30 cellular contexts compared by ENCODE assay signal in genomic region chr6:24780206-24780605, GRCh38. TPM values are rescaled to one million over a fixed set of nuclear protein-coding genes. Genes with fewer than 3 reads are reported as not detected.
DNase-seq lines count a peak whose midpoint lies in the region; ATAC-seq, FAIRE-seq and TF ChIP-seq lines count a peak whose summit lies in the region.
"Had no signal": no experiment of that assay in that cellular context is flagged by ENCODE, and none has a peak within 500 bp of the region (broad histone marks: within the 10 kb centered on the region; RNA-seq: fewer than 3 reads in every experiment).

No MANE protein-coding gene starts in this region.

- H3K79me2 ChIP-seq in astrocyte (ENCODE audit: insufficient read depth, low read length), result peaks cover 56% of the 10 kb centered on the region

- POLR2A ChIA-PET in MCF 10A (lab: Yijun Ruan, JAX), result interaction anchor here (1.0 to 2.6 kb wide), 5 partner anchors 27 to 237 kb away, joined by 3 to 10 read pairs (median 4); no protein-coding TSS in a partner anchor

- H3K4me2 ChIP-seq in astrocyte (ENCODE audit: low read length), result no peak overlapping the region
- H3K4me2 ChIP-seq: GM23338 had no signal

- DNase-seq in MCF 10A (ENCODE audit: unreplicated experiment) (no peak), breast epithelium (ENCODE audit: low spot score in 2 of 2) (no peak), astrocyte (ENCODE audit: low read depth) (peak; percentile 57), memory B cell (ENCODE audit: low spot score in 2 of 2) (no peak), type B pancreatic cell (ENCODE audit: extremely low spot score, unreplicated experiment) (no peak), MV-4-11 (lab: John Stamatoyannopoulos, UW) (no peak)
- no peak for DNase-seq in stimulated activated naive CD8-positive, alpha-beta T cell treated with anti-CD3 and anti-CD28 coated beads, Interleukin-15, amount 100 ng/mL, for 72 hours
- DNase-seq: activated CD4-positive, alpha-beta T cell treated with anti-CD3 and anti-CD28 coated beads for 1 hour; activated CD8-positive, alpha-beta memory T cell treated with anti-CD3 and anti-CD28 coated beads for 24 hours; activated naive CD4-positive, alpha-beta T cell treated with anti-CD3 and anti-CD28 coated beads, Interleukin-2, amount 50 U/mL, for 16 hours; activated T-cell treated with anti-CD3 and anti-CD28 coated beads, Interleukin-2, amount 50 U/mL, for 48 hours; BE2C; COR-L47; endodermal cell; left ventricle myocardium inferior; NCI-H1105; NCI-H2081 treated with DMSO at 0.1 percent for 48 hours; NCI-H510A; retina; stimulated activated CD8-positive, alpha-beta memory T cell treated with anti-CD3 and anti-CD28 coated beads, Interleukin-4, amount 100 ng/mL, for 48 hours; substantia nigra had no signal

- H3K4me1 ChIP-seq in breast epithelium (no peaks in the 10 kb centered on the region), astrocyte (ENCODE audit: insufficient read depth, low read length) (peaks cover 3% of the 10 kb centered on the region)

- H3K4me3 ChIP-seq in breast epithelium (no peak overlapping the region), astrocyte (ENCODE audit: insufficient read depth, low read depth, low read length) (no peak overlapping the region)
- H3K4me3 ChIP-seq: ascending aorta, GM23338, K562, left ventricle myocardium inferior, SK-N-MC had no signal

- H3K9me3 ChIP-seq in breast epithelium (no peaks in the 10 kb centered on the region), astrocyte (ENCODE audit: insufficient read depth, low read depth, low read length) (no peaks in the 10 kb centered on the region)
- H3K9me3 ChIP-seq: ascending aorta, BE2C, left ventricle myocardium inferior had no signal

- H2AFZ ChIP-seq in astrocyte (ENCODE audit: low read depth, low read length), result no peak overlapping the region
- H2AFZ ChIP-seq: GM23338 had no signal

- intact Hi-C loops in MCF 10A (cut with micrococcal nuclease), result no loop called here
- intact Hi-C loops in breast epithelium (cut with DNase I; ENCODE audit: low total_unique reads), result no loop called here

- no peak for FAIRE-seq in astrocyte (lab: Jason Lieb, UNC)
- FAIRE-seq: K562, urothelium cell line had no signal

- BruUV-seq in MCF 10A (replicated peaks; lab: Mats Ljungman, UMichigan), result no TSS peak

- H3K36me3 ChIP-seq in breast epithelium, result peaks cover 8% of the 10 kb centered on the region
- H3K36me3 ChIP-seq in astrocyte (ENCODE audit: insufficient read depth, low read length), result peaks cover 15% of the 10 kb centered on the region

- no peak for TF ChIP-seq POLR2A in breast epithelium (IDR thresholded peaks at IDR 0.05)

- H3K27ac Mint-ChIP-seq in MCF 10A (ENCODE audit: low read depth, unreplicated experiment) (peak overlapping the region; percentile 59), astrocyte (ENCODE audit: unreplicated experiment) (no peak overlapping the region), memory B cell (peak overlapping the region; percentile 67), type B pancreatic cell (peak overlapping the region; percentile 76)
- no peak overlapping the region for H3K27ac Mint-ChIP-seq in stimulated activated naive CD8-positive, alpha-beta T cell treated with anti-CD3 and anti-CD28 coated beads, Interleukin-15, amount 100 ng/mL, for 72 hours
- H3K27ac Mint-ChIP-seq: endodermal cell, GM23338 had no signal

- no peak overlapping the region for H3K9ac ChIP-seq in astrocyte (ENCODE audit: low read length)

- H3K27me3 Mint-ChIP-seq in MCF 10A (ENCODE audit: insufficient read depth, unreplicated experiment) (no peaks in the 10 kb centered on the region), astrocyte (ENCODE audit: low read depth, unreplicated experiment) (no peaks in the 10 kb centered on the region), memory B cell (no peaks in the 10 kb centered on the region), type B pancreatic cell (no peaks in the 10 kb centered on the region)
- no peaks in the 10 kb centered on the region for H3K27me3 Mint-ChIP-seq in stimulated activated naive CD8-positive, alpha-beta T cell treated with anti-CD3 and anti-CD28 coated beads, Interleukin-15, amount 100 ng/mL, for 72 hours

- H3K4me1 Mint-ChIP-seq in MCF 10A (ENCODE audit: insufficient read depth, unreplicated experiment) (peaks cover 32% of the 10 kb centered on the region), astrocyte (ENCODE audit: low read depth, unreplicated experiment) (peaks cover 3% of the 10 kb centered on the region), memory B cell (peaks cover 15% of the 10 kb centered on the region), type B pancreatic cell (ENCODE audit: unreplicated experiment) (peaks cover 23% of the 10 kb centered on the region)
- peaks cover 42% of the 10 kb centered on the region for H3K4me1 Mint-ChIP-seq in stimulated activated naive CD8-positive, alpha-beta T cell treated with anti-CD3 and anti-CD28 coated beads, Interleukin-15, amount 100 ng/mL, for 72 hours

- peaks cover 3% of the 10 kb centered on the region for H4K20me1 ChIP-seq in astrocyte (ENCODE audit: insufficient read depth, low read length)

- no peak for TF ChIP-seq CTCF in MCF 10A (IDR thresholded peaks at IDR 0.05; ENCODE audit: unreplicated experiment)
- TF ChIP-seq CTCF in breast epithelium (IDR thresholded peaks at IDR 0.05), result no peak
- TF ChIP-seq CTCF in astrocyte (IDR thresholded peaks at IDR 0.05; ENCODE audit: insufficient read depth, low read depth, low read length), result no peak
- no peak for TF ChIP-seq CTCF in type B pancreatic cell (conservative IDR thresholded peaks at IDR 0.05)

- H3K27ac ChIP-seq in breast epithelium (no peak overlapping the region), astrocyte (ENCODE audit: low read depth, low read length) (no peak overlapping the region)
- H3K27ac ChIP-seq: ascending aorta, left ventricle myocardium inferior, SK-N-MC had no signal

- H3K27me3 ChIP-seq in breast epithelium (no peaks in the 10 kb centered on the region), astrocyte (ENCODE audit: insufficient read depth, low read length) (no peaks in the 10 kb centered on the region)
- H3K27me3 ChIP-seq: ascending aorta, BE2C had no signal

- CTCF ChIA-PET in MCF 10A (lab: Yijun Ruan, JAX), result no interaction called here

- H3K36me3 Mint-ChIP-seq in MCF 10A (ENCODE audit: insufficient read depth, unreplicated experiment) (peaks cover 43% of the 10 kb centered on the region), astrocyte (ENCODE audit: low read depth, unreplicated experiment) (peaks cover 2% of the 10 kb centered on the region), memory B cell (peaks cover 9% of the 10 kb centered on the region), type B pancreatic cell (peaks cover 30% of the 10 kb centered on the region)

- H3K4me3 Mint-ChIP-seq in MCF 10A (ENCODE audit: unreplicated experiment) (no peak overlapping the region), astrocyte (ENCODE audit: unreplicated experiment) (no peak overlapping the region), memory B cell (no peak overlapping the region), type B pancreatic cell (peak overlapping the region; percentile 70)
- no peak overlapping the region for H3K4me3 Mint-ChIP-seq in stimulated activated naive CD8-positive, alpha-beta T cell treated with anti-CD3 and anti-CD28 coated beads, Interleukin-15, amount 100 ng/mL, for 72 hours
- H3K4me3 Mint-ChIP-seq: endodermal cell, GM23338 had no signal

- H3K9me3 Mint-ChIP-seq in MCF 10A (ENCODE audit: unreplicated experiment), result no peaks in the 10 kb centered on the region
- H3K9me3 Mint-ChIP-seq in astrocyte (ENCODE audit: unreplicated experiment), result no peaks in the 10 kb centered on the region
- no peaks in the 10 kb centered on the region for H3K9me3 Mint-ChIP-seq in memory B cell
- no peaks in the 10 kb centered on the region for H3K9me3 Mint-ChIP-seq in type B pancreatic cell
- no peaks in the 10 kb centered on the region for H3K9me3 Mint-ChIP-seq in stimulated activated naive CD8-positive, alpha-beta T cell treated with anti-CD3 and anti-CD28 coated beads, Interleukin-15, amount 100 ng/mL, for 72 hours
- H3K9me3 Mint-ChIP-seq: endodermal cell, GM23338 had no signal

- ATAC-seq in memory B cell (ENCODE audit: low read depth), result no peak
- ATAC-seq in GM18907 (IDR thresholded peaks at IDR 0.05; ENCODE audit: unreplicated experiment), result no peak
- no peak for ATAC-seq in stimulated activated naive CD8-positive, alpha-beta T cell treated with anti-CD3 and anti-CD28 coated beads, Interleukin-15, amount 100 ng/mL, for 72 hours
- ATAC-seq: GM23338, K562 had no signal

RNA-seq across cellular contexts. Expression of gene GMNN, which starts 5.5 kb away (rescaled TPM):
- total RNA-seq in MCF 10A (2022) (12.5 and 22.4 TPM in 2 replicates), breast epithelium (10 to 100 TPM in 2 of 3 donors, 1 to 10 TPM in 1; 8.5 to 42.1 (median 27.2) TPM), astrocyte (13.0 and 16.4 TPM in 2 replicates), type B pancreatic cell (ENCODE audit: low replicate concordance) (38.0 and 66.3 TPM in 2 replicates)

RNA-seq across cellular contexts. Expression of gene ARMH2, which starts 18.5 kb away (rescaled TPM):
- total RNA-seq in MCF 10A (2022) (not detected in 2 replicates), breast epithelium (not detected), astrocyte (not detected in 2 replicates), type B pancreatic cell (ENCODE audit: low replicate concordance) (not detected in 2 replicates)
- total RNA-seq: A172, ascending aorta, endodermal cell, G401, GM23338, K562, left ventricle myocardium inferior, mucosa of gallbladder had no signal

Comparison
In these comparisons a context has a peak if more than half of its experiments do, and no peak if none do; other contexts are left out.
1. H3K27ac Mint-ChIP-seq: peak in MCF 10A (single experiment), memory B cell (single experiment) and type B pancreatic cell (single experiment); none in astrocyte (single experiment) and stimulated activated naive CD8-positive, alpha-beta T cell treated with anti-CD3 and anti-CD28 coated beads, Interleukin-15, amount 100 ng/mL, for 72 hours (0 of 2).